In genomic region chr14:21383848-21384493, GRCh38 we compare ENCODE assay signal across 1 cellular context.
TF ChIP-seq lines count a peak whose summit lies in the region.

Gene SUPT16H, minus strand, starts transcription at chr14:21384019. Its CDS starts 92 bp downstream, at chr14:21383927.

TF ChIP-seq in HEK293, 187 proteins besides CTCF, POLR2A, EP300 and RAD21 (continued from another document and continues in another):
- TF ChIP-seq ZNF654 (tag by site-specific recombination; IDR thresholded peaks at IDR 0.05; ENCODE audit: low read depth) (no peak), ZNF23 (tag by site-specific recombination; IDR thresholded peaks at IDR 0.05; ENCODE audit: borderline replicate concordance) (no peak), ZNF24 (tag by site-specific recombination; IDR thresholded peaks at IDR 0.05) (peak; percentile 82), REPIN1 (tag by site-specific recombination; IDR thresholded peaks at IDR 0.05; ENCODE audit: low read depth) (no peak), KLF9 (tag by site-specific recombination; IDR thresholded peaks at IDR 0.05; ENCODE audit: low read depth) (peak; percentile 93), ZNF341 (tag by site-specific recombination; IDR thresholded peaks at IDR 0.05; ENCODE audit: low read depth) (0 out of 2 replicates have a peak, but pooled peaks have one; percentile 8), ZNF37A (tag by site-specific recombination; IDR thresholded peaks at IDR 0.05) (no peak), ZNF433 (tag by site-specific recombination; IDR thresholded peaks at IDR 0.05; ENCODE audit: low read depth) (no peak), INSM2 (tag by site-specific recombination; IDR thresholded peaks at IDR 0.05) (peak; percentile 86), ZBTB11 (tag by site-specific recombination; conservative IDR thresholded peaks at IDR 0.05; ENCODE audit: low read depth) (peak; percentile 89), ZNF2 (tag by site-specific recombination; IDR thresholded peaks at IDR 0.05) (peak; percentile 71; the same call in 1 of the 2 replicates), SP3 (tag by site-specific recombination; IDR thresholded peaks at IDR 0.05) (peak; percentile 89), ZFP3 (tag by site-specific recombination; IDR thresholded peaks at IDR 0.05; ENCODE audit: low read depth) (no peak), ZNF610 (tag by site-specific recombination; IDR thresholded peaks at IDR 0.05; ENCODE audit: borderline replicate concordance) (peak; percentile 86; the same call in 1 of the 2 replicates), ZNF449 (tag by site-specific recombination; IDR thresholded peaks at IDR 0.05) (no peak), SP2 (tag by site-specific recombination; IDR thresholded peaks at IDR 0.05) (peak; percentile 80), ZBTB21 (tag by site-specific recombination; IDR thresholded peaks at IDR 0.05) (peak; percentile 52), ZBTB8A (tag by site-specific recombination; IDR thresholded peaks at IDR 0.05) (peak; percentile 65), ZBTB1 (tag by site-specific recombination; IDR thresholded peaks at IDR 0.05) (peak; percentile 64; the same call in 1 of the 2 replicates), ZSCAN23 (tag by site-specific recombination; IDR thresholded peaks at IDR 0.05) (no peak), ZNF366 (tag by site-specific recombination; conservative IDR thresholded peaks at IDR 0.05) (peak; percentile 80), ZNF704 (tag by site-specific recombination; IDR thresholded peaks at IDR 0.05) (no peak), ZNF133 (tag by site-specific recombination; IDR thresholded peaks at IDR 0.05) (no peak), YY1 (tag by site-specific recombination; IDR thresholded peaks at IDR 0.05) (no peak; the same call in 1 of the 2 replicates), ZNF510 (tag by site-specific recombination; IDR thresholded peaks at IDR 0.05; ENCODE audit: insufficient replicate concordance) (no peak), GLI4 (tag by site-specific recombination; IDR thresholded peaks at IDR 0.05) (no peak), ZNF843 (tag by site-specific recombination; IDR thresholded peaks at IDR 0.05) (no peak), ZNF561 (tag by site-specific recombination; IDR thresholded peaks at IDR 0.05; ENCODE audit: borderline replicate concordance) (peak; percentile 59; the same call in 1 of the 2 replicates), ZNF791 (tag by site-specific recombination; IDR thresholded peaks at IDR 0.05) (no peak), ZNF184 (tag by site-specific recombination; IDR thresholded peaks at IDR 0.05) (0 out of 2 replicates have a peak, but pooled peaks have one; percentile 32), ZNF148 (tag by site-specific recombination; IDR thresholded peaks at IDR 0.05; ENCODE audit: borderline replicate concordance) (no peak), ZNF362 (tag by site-specific recombination; IDR thresholded peaks at IDR 0.05) (peak; percentile 99), ZNF560 (tag by site-specific recombination; IDR thresholded peaks at IDR 0.05; ENCODE audit: borderline replicate concordance) (no peak), ZNF518A (tag by site-specific recombination; conservative IDR thresholded peaks at IDR 0.05; ENCODE audit: low read depth) (peak; percentile 100), ZNF571 (tag by site-specific recombination; IDR thresholded peaks at IDR 0.05) (no peak), ZBTB49 (tag by site-specific recombination; IDR thresholded peaks at IDR 0.05; ENCODE audit: low read depth) (no peak), KLF10 (tag by site-specific recombination; IDR thresholded peaks at IDR 0.05) (peak; percentile 89), ZNF626 (tag by site-specific recombination; IDR thresholded peaks at IDR 0.05) (no peak), ZBTB7A (tag by site-specific recombination; IDR thresholded peaks at IDR 0.05; ENCODE audit: low read depth) (no peak), ZSCAN18 (tag by site-specific recombination; IDR thresholded peaks at IDR 0.05) (no peak), ZNF768 (tag by site-specific recombination; IDR thresholded peaks at IDR 0.05) (no peak), ZNF324 (tag by site-specific recombination; IDR thresholded peaks at IDR 0.05) (peak; percentile 89)
